14 cellular contexts compared by ENCODE assay signal in the genomic region with DNA sequence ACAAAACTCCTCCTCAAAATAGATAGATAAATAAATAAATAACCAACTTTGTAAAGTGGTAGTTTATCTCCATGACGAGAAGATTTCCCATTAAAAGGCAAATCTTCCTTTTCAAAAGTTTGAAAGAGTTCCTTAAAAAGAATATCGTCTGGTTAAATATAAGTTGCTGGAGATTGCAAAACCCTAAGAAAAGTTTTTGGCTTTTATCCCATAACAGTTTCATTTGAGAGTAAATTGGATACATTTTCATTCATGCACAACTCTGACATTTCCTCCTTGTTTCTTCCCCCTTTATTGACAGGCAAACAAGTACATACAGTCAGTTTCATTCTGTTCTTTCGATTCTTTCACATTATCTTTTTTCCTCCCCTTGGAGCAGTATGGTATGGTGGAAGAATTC.
"Had no signal": no experiment of that assay in that cellular context is flagged by ENCODE, and none has a peak within 500 bp of the region (broad histone marks: within the 10 kb centered on the region; RNA-seq: fewer than 3 reads in every experiment).

No MANE protein-coding gene starts in this region.

- H3K27ac ChIP-seq: adrenal gland had no signal

- DNase-seq: activated B cell treated with CpG ODN at 0.5 μM for 24 hours; activated CD4-positive, alpha-beta T cell treated with anti-CD3 and anti-CD28 coated beads, Interleukin-2, amount 10 ng/mL, durations not matched to agents 7 days and 5 days; activated CD8-positive, alpha-beta memory T cell treated with anti-CD3 and anti-CD28 coated beads for 24 hours; activated naive CD4-positive, alpha-beta T cell treated with anti-CD3 and anti-CD28 coated beads, Interleukin-2, amount 10 ng/mL, durations not matched to agents 7 days and 5 days; adrenal gland; foreskin melanocyte; head of caudate nucleus; mammary epithelial cell; nucleus accumbens; right cardiac atrium; stimulated activated CD4-positive, alpha-beta T cell treated with anti-CD3 and anti-CD28 coated beads, Interleukin-2, amount 100 ng/mL, for 48 hours; stimulated activated naive CD8-positive, alpha-beta T cell treated with anti-CD3 and anti-CD28 coated beads, Interleukin-15, Interleukin-2, amounts not matched to agents 100 U/mL and 50 U/mL, for 24 hours had no signal

- H3K4me3 ChIP-seq: adrenal gland had no signal

- H3K9me3 ChIP-seq: adrenal gland had no signal

- H3K4me1 ChIP-seq: adrenal gland had no signal

- H3K36me3 ChIP-seq: adrenal gland had no signal

- H3K27me3 ChIP-seq: adrenal gland had no signal

- ATAC-seq: activated T-helper 17 cell treated with anti-CD3 and anti-CD28 coated beads, Interleukin-2, amount 50 U/mL, for 72 hours; natural killer cell treated with Interleukin-12 subunit alpha and Interleukin-12 subunit beta and Interleukin-15 and Interleukin-18, amount 100 ng/mL, for 72 hours; right cardiac atrium; stimulated activated naive CD8-positive, alpha-beta T cell treated with anti-CD3 and anti-CD28 coated beads, Interleukin-15, Interleukin-2, amounts not matched to agents 100 U/mL and 50 U/mL, for 24 hours had no signal
